ENCODE assay signal across 22 cellular contexts in the genomic region with DNA sequence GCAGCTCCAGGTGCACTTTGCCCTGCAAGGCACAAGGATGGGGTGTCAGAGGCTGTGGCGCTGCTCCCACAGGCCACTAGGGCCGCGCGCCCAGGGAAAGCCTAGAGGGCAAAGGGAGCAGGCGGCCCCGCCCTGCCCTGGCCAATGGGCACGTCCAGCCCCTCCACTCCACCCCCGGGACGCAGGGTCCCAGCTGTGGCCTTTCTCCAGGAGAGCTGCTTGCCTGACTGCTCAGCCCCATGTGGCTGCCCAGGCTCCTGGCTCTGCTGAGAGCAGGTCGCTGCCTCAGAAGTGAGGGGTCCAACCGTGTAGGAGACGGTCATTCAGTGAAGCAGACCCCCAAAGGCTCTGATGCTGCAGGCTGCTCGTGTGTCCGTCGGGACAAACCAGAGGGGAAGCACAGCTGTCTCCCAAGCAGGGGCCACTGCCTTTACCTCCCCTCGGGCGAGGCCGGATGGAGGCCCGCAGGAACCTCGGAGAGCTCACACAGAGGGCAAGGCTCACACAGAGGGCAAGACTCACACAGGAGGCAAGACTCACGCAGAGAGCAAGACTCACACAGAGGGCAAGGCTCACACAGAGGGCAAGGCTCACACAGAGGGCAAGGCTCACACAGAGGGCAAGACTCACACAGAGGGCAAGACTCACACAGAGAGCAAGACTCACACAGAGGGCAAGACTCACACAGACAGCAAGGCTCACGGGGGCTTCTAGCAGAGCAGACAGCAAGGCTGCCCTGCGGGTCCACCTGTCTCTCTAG. TPM values are rescaled to one million over a fixed set of nuclear protein-coding genes. Genes with fewer than 3 reads are reported as not detected.
A peak's percentile ranks its signal among the peaks of the same experiment; 100 is the strongest.
DNase-seq lines count a peak whose midpoint lies in the region; TF ChIP-seq lines count a peak whose summit lies in the region.
"Had no signal": no experiment of that assay in that cellular context is flagged by ENCODE, and none has a peak within 500 bp of the region (broad histone marks: within the 10 kb centered on the region; RNA-seq: fewer than 3 reads in every experiment).

No MANE protein-coding gene starts in this region.

- H4K20me1 ChIP-seq in neural progenitor cell (ENCODE audit: low read depth): no peaks in the 10 kb centered on the region

- no peak overlapping the region for H3K4me3 ChIP-seq in H7 (ENCODE audit: insufficient read depth, low read depth, low read length)
- H3K4me3 ChIP-seq in epithelial cell of proximal tubule (ENCODE audit: low read depth, low read length): no peak overlapping the region
- no peak overlapping the region for H3K4me3 ChIP-seq in neural progenitor cell
- no peak overlapping the region for H3K4me3 ChIP-seq in spleen
- H3K4me3 ChIP-seq: adrenal gland, cardiac muscle cell, dorsolateral prefrontal cortex, MG63 had no signal

- H3K4me3 Mint-ChIP-seq in IgD-negative memory B cell: peak overlapping the region in 1 of 4 donors; percentile 71
- H3K4me3 Mint-ChIP-seq in neural progenitor cell: no peak overlapping the region
- H3K4me3 Mint-ChIP-seq in chondrocyte (ENCODE audit: unreplicated experiment): no peak overlapping the region
- H3K4me3 Mint-ChIP-seq: activated T-helper 1 cell treated with anti-CD3 and anti-CD28 coated beads, Interleukin-12 subunit alpha, Interleukin-12 subunit beta, Interleukin-2, Interleukin-4 antibody, amounts not matched to agents 30 ng/mL and 10 ng/mL and 1 ng/mL, durations not matched to agents 14 hours and 24 hours and 36 hours; nephron had no signal

- H3K9me3 ChIP-seq in neural progenitor cell (ENCODE audit: low read depth) (no peaks in the 10 kb centered on the region), spleen (no peaks in the 10 kb centered on the region)
- H3K9me3 ChIP-seq: adrenal gland, MG63 had no signal

- H3K4me1 ChIP-seq in neural progenitor cell (peaks cover 20% of the 10 kb centered on the region), spleen (peaks cover 20 to 59% (median 44%) of the 10 kb centered on the region in 6 donors)
- H3K4me1 ChIP-seq: foreskin keratinocyte had no signal

- intact Hi-C loops in spleen (cut with DNase I; ENCODE audit: low total_unique reads): no loop called here

- peak overlapping the region; percentile 71 to 89 (median 82) for H3K27ac Mint-ChIP-seq in IgD-negative memory B cell
- peak overlapping the region; percentile 61 for H3K27ac Mint-ChIP-seq in neural progenitor cell
- H3K27ac Mint-ChIP-seq in chondrocyte (ENCODE audit: unreplicated experiment): no peak overlapping the region
- H3K27ac Mint-ChIP-seq: activated T-helper 1 cell treated with anti-CD3 and anti-CD28 coated beads, Interleukin-12 subunit alpha, Interleukin-12 subunit beta, Interleukin-2, Interleukin-4 antibody, amounts not matched to agents 30 ng/mL and 10 ng/mL and 1 ng/mL, durations not matched to agents 14 hours and 24 hours and 36 hours had no signal

- peak; percentile 83 for DNase-seq in H7
- DNase-seq in epithelial cell of proximal tubule (ENCODE audit: low read depth): no peak
- no peak for DNase-seq in neural progenitor cell (ENCODE audit: low spot score)
- DNase-seq in chondrocyte (ENCODE audit: low spot score): no peak
- no peak for DNase-seq in globus pallidus (ENCODE audit: low spot score)
- no peak for DNase-seq in OCI-M1 (lab: John Stamatoyannopoulos, UW)
- DNase-seq in spleen: no peak
- DNase-seq: activated CD4-positive, CD25-positive, alpha-beta regulatory T cell treated with anti-CD3 and anti-CD28 coated beads, Interleukin-2, amount 50 U/mL, for 72 hours; adrenal gland; AML-193; dorsolateral prefrontal cortex; foreskin keratinocyte; hypothalamus; MG63; NCI-H1417 treated with DMSO at 0.1 percent for 48 hours; NCI-H524 had no signal

- peak; percentile 5 for TF ChIP-seq CTCF in epithelial cell of proximal tubule (conservative IDR thresholded peaks at IDR 0.05; ENCODE audit: low read depth, low read length)
- TF ChIP-seq CTCF in neural progenitor cell (IDR thresholded peaks at IDR 0.05): no peak
- TF ChIP-seq CTCF in chondrocyte (IDR thresholded peaks at IDR 0.05): no peak
- TF ChIP-seq CTCF in spleen (IDR thresholded peaks at IDR 0.05 in 8 of 11, conservative IDR thresholded peaks at IDR 0.05 in 3 of 11): no peak

- WGBS in spleen, 5 donors: 82 to 93% (median 89%) methylated on average over 19 to 23 of the region's 23 CpGs

- peaks cover 3% of the 10 kb centered on the region for H3K27me3 Mint-ChIP-seq in IgD-negative memory B cell
- H3K27me3 Mint-ChIP-seq in neural progenitor cell (ENCODE audit: insufficient read depth, low read depth): no peaks in the 10 kb centered on the region
- no peaks in the 10 kb centered on the region for H3K27me3 Mint-ChIP-seq in chondrocyte (ENCODE audit: low read depth)

- H3K36me3 ChIP-seq in H7 (replicated peaks; ENCODE audit: control insufficient read depth, insufficient read depth, low read length): peaks cover 4% of the 10 kb centered on the region
- no peaks in the 10 kb centered on the region for H3K36me3 ChIP-seq in neural progenitor cell
- H3K36me3 ChIP-seq in spleen: peaks cover 0 to 63% (median 17%) of the 10 kb centered on the region in 6 donors
- H3K36me3 ChIP-seq: adrenal gland, cardiac muscle cell had no signal

- no peak overlapping the region for H3K9ac ChIP-seq in neural progenitor cell

- H2AFZ ChIP-seq in neural progenitor cell (replicated peaks): no peak overlapping the region

- H3K36me3 Mint-ChIP-seq in IgD-negative memory B cell: no peaks in the 10 kb centered on the region
- H3K36me3 Mint-ChIP-seq in neural progenitor cell: peaks cover 18% of the 10 kb centered on the region
- H3K36me3 Mint-ChIP-seq in chondrocyte (ENCODE audit: low read depth): peaks cover 10% of the 10 kb centered on the region

- H3K4me1 Mint-ChIP-seq in IgD-negative memory B cell (peaks cover 17 to 41% (median 33%) of the 10 kb centered on the region in 3 donors), neural progenitor cell (peaks cover 44% of the 10 kb centered on the region), chondrocyte (ENCODE audit: low read depth) (peaks cover 57% of the 10 kb centered on the region)

- no peak overlapping the region for H3K4me2 ChIP-seq in neural progenitor cell

- H3K27me3 ChIP-seq in H7 (ENCODE audit: control insufficient read depth, insufficient read depth, low read length): no peaks in the 10 kb centered on the region
- no peaks in the 10 kb centered on the region for H3K27me3 ChIP-seq in neural progenitor cell
- no peaks in the 10 kb centered on the region for H3K27me3 ChIP-seq in spleen (replicated peaks in 1 of 7)
- H3K27me3 ChIP-seq: adrenal gland, cardiac muscle cell, dorsolateral prefrontal cortex, foreskin keratinocyte, MG63 had no signal

- TF ChIP-seq POLR2A in spleen (IDR thresholded peaks at IDR 0.05): no peak

- peaks cover 12% of the 10 kb centered on the region for H3F3A ChIP-seq in neural progenitor cell (ENCODE audit: low read depth)

- H3K9me3 Mint-ChIP-seq in IgD-negative memory B cell (no peaks in the 10 kb centered on the region), neural progenitor cell (no peaks in the 10 kb centered on the region), chondrocyte (ENCODE audit: low read depth) (no peaks in the 10 kb centered on the region)
- H3K9me3 Mint-ChIP-seq: activated T-helper 1 cell treated with anti-CD3 and anti-CD28 coated beads, Interleukin-12 subunit alpha, Interleukin-12 subunit beta, Interleukin-2, Interleukin-4 antibody, amounts not matched to agents 30 ng/mL and 10 ng/mL and 1 ng/mL, durations not matched to agents 14 hours and 24 hours and 36 hours; nephron had no signal

- no peak overlapping the region for H3K27ac ChIP-seq in neural progenitor cell
- H3K27ac ChIP-seq in spleen: no peak overlapping the region
- H3K27ac ChIP-seq: adrenal gland, cardiac muscle cell, foreskin keratinocyte had no signal

- H3K79me2 ChIP-seq in neural progenitor cell (ENCODE audit: low read depth): no peaks in the 10 kb centered on the region

RNA-seq across cellular contexts. Expression of gene C13orf46, which starts 56.2 kb away (rescaled TPM):
- total RNA-seq in H7 (2014; rRNA removed; shearing (Covaris generic)): not detected in 2 replicates
- 1.1 TPM for polyA plus RNA-seq in IgD-negative memory B cell
- total RNA-seq in epithelial cell of proximal tubule: not detected in 2 replicates
- total RNA-seq in neural progenitor cell (ENCODE audit: low replicate concordance): not detected in 2 replicates
- total RNA-seq in chondrocyte: 1.7 to 2.2 TPM (median 2.0 TPM) in 3 replicates
- 1 to 10 TPM in 5 of 7 donors, under 1 TPM in 2; 0.83 to 4.2 (median 2.6) TPM for total RNA-seq in spleen
- polyA plus RNA-seq in spleen: under 1 TPM; 0.09 to 0.70 (median 0.13) TPM
- total RNA-seq: cardiac muscle cell, foreskin keratinocyte, RPMI7951 had no signal
- polyA plus RNA-seq: keratinocyte had no signal
